22 cellular contexts compared by ENCODE assay signal in the genomic region with DNA sequence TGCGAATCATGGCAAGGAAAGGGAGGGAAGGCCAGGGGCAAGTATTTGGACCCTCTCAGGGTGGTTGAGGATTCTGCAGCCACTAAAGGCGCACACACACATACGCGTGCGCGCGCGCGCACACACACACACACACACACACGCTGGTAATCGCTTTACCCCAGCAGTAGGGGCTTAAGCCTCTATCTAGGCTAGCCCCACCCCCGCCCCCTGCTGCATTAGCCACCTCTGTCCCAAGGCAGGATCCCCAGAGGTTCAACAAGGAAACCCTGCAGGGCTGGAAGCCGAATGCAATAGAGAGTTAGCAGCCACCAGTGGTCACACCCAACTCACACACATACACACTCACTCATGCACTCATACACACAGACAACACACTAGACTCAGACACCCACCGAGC. TPM values are rescaled to one million over a fixed set of nuclear protein-coding genes. Genes with fewer than 3 reads are reported as not detected.
DNase-seq lines count a peak whose midpoint lies in the region; ATAC-seq and TF ChIP-seq lines count a peak whose summit lies in the region.
"Had no signal": no experiment of that assay in that cellular context is flagged by ENCODE, and none has a peak within 500 bp of the region (broad histone marks: within the 10 kb centered on the region; RNA-seq: fewer than 3 reads in every experiment).

No MANE protein-coding gene starts in this region.

- H3K4me2 ChIP-seq in SK-N-SH: peak overlapping the region; percentile 55
- H3K4me2 ChIP-seq in skeletal muscle satellite cell (ENCODE audit: low read length): peak overlapping the region; percentile 71

- no peak for TF ChIP-seq CTCF in SK-N-SH (IDR thresholded peaks at IDR 0.05)
- TF ChIP-seq CTCF in GM13977 (IDR thresholded peaks at IDR 0.05; ENCODE audit: extremely low read depth, insufficient read depth, missing control alignments): no peak

- H3K27me3 ChIP-seq in SK-N-SH (ENCODE audit: insufficient read depth) (no peaks in the 10 kb centered on the region), SJSA1 (replicated peaks) (no peaks in the 10 kb centered on the region), skeletal muscle satellite cell (ENCODE audit: control insufficient read depth, insufficient read depth, low read length) (peaks cover 7% of the 10 kb centered on the region)
- H3K27me3 ChIP-seq: ascending aorta had no signal

- H3K79me2 ChIP-seq in SK-N-SH (ENCODE audit: insufficient read depth): no peaks in the 10 kb centered on the region

- TF ChIP-seq RAD21 in SK-N-SH (IDR thresholded peaks at IDR 0.05; ENCODE audit: low read length): no peak

- in situ Hi-C loops in GM13977 (cut with MboI; ENCODE audit: low pct_unique_long_range_greater_than_20kb, low sequenced_read_pairs, unreplicated experiment): no loop called here

- peak overlapping the region in 1 of 2 experiments; percentile 75; a peak in 2 of 4 replicates for H3K27ac ChIP-seq in SK-N-SH (ENCODE audit: low read depth in 2 of 2, low read length in 1 of 2)
- H3K27ac ChIP-seq in SJSA1: peak overlapping the region; percentile 85
- H3K27ac ChIP-seq: 22Rv1, ascending aorta, C4-2B, esophagus muscularis mucosa, SK-N-MC, tibial nerve had no signal

- H3K9me2 ChIP-seq in SK-N-SH: no peaks in the 10 kb centered on the region

- POLR2A ChIA-PET in SK-N-SH (lab: Yijun Ruan, JAX): no interaction called here

- peaks cover 0 to 16% of the 10 kb centered on the region in 2 experiments; a peak in 1 of 4 replicates for H3K4me1 ChIP-seq in SK-N-SH (ENCODE audit: control insufficient read depth in 1 of 2, insufficient read depth in 2 of 2, low read depth in 1 of 2, low read length in 1 of 2)
- H3K4me1 ChIP-seq in SJSA1 (replicated peaks): peaks cover 36% of the 10 kb centered on the region
- H3K4me1 ChIP-seq in skeletal muscle satellite cell (ENCODE audit: control insufficient read depth, insufficient read depth, low read length): peaks cover 24% of the 10 kb centered on the region
- H3K4me1 ChIP-seq: ascending aorta, esophagus muscularis mucosa, tibial nerve had no signal

- H3K9ac ChIP-seq in SK-N-SH: no peak overlapping the region
- H3K9ac ChIP-seq in skeletal muscle satellite cell (ENCODE audit: low read depth, low read length): peak overlapping the region; percentile 9

- H4K20me1 ChIP-seq in SK-N-SH (ENCODE audit: insufficient read depth): no peaks in the 10 kb centered on the region

- DNase-seq in SK-N-SH (no peak), SJSA1 (ENCODE audit: low read depth in 1 of 2, low spot score in 2 of 2) (peak; percentile 21 to 43), epidermal melanocyte (ENCODE audit: insufficient read length, low spot score) (peak; percentile 1), hypothalamus (lab: John Stamatoyannopoulos, UW) (no peak), NCI-H748 treated with DMSO at 0.1 percent for 48 hours (lab: John Stamatoyannopoulos, UW) (no peak), GM13977 (ENCODE audit: low spot score) (no peak)
- DNase-seq: activated CD4-positive, alpha-beta T cell treated with anti-CD3 and anti-CD28 coated beads for 4 hours; activated CD8-positive, alpha-beta memory T cell treated with anti-CD3 and anti-CD28 coated beads, Interleukin-2, amount 50 U/mL, for 4 hours; activated gamma-delta T cell treated with Interleukin-2 at 50 U/mL for 16 hours; DMS79; head of caudate nucleus; NCI-H1436 treated with DMSO at 0.1 percent for 48 hours; NCI-H446 treated with DMSO at 0.1 percent for 48 hours; stimulated activated naive CD4-positive, alpha-beta T cell treated with Interleukin-2 at 50 U/mL for 16 hours had no signal

- CTCF ChIA-PET in SK-N-SH (lab: Yijun Ruan, JAX): interaction anchor here (0.8 to 9.3 kb wide), 15 partner anchors 11 to 196 kb away, joined by 3 to 203 read pairs (median 5); a partner anchor contains a TSS

- no peak for TF ChIP-seq EP300 in SK-N-SH (IDR thresholded peaks at IDR 0.05; ENCODE audit: borderline replicate concordance in 1 of 2, low read depth in 1 of 2, low read length in 1 of 2)

- no peak overlapping the region for H2AFZ ChIP-seq in SK-N-SH (ENCODE audit: low read depth)

- WGBS in SK-N-SH (ENCODE audit: low lambda C conversion rate): 85% methylated on average over 13 of the region's 14 CpGs

- no peak; the same call in 2 of the 3 replicates for ATAC-seq in SK-N-SH treated with all-trans-retinoic acid at 6 μM for 48 hours

- H3K36me3 ChIP-seq in SK-N-SH (replicated peaks in 1 of 2; ENCODE audit: control insufficient read depth in 1 of 2, insufficient read depth in 2 of 2, low read length in 1 of 2) (no peaks in the 10 kb centered on the region), SJSA1 (no peaks in the 10 kb centered on the region), skeletal muscle satellite cell (ENCODE audit: insufficient read depth, low read length) (no peaks in the 10 kb centered on the region)
- H3K36me3 ChIP-seq: ascending aorta, esophagus muscularis mucosa, tibial nerve had no signal

- peaks cover 11% of the 10 kb centered on the region for H3F3A ChIP-seq in SK-N-SH (replicated peaks; ENCODE audit: insufficient read depth)

- H3K4me3 ChIP-seq in SK-N-SH (ENCODE audit: low read depth in 2 of 2, low read length in 1 of 2) (no peak overlapping the region), SJSA1 (no peak overlapping the region), skeletal muscle satellite cell (ENCODE audit: low read length) (no peak overlapping the region)
- H3K4me3 ChIP-seq: esophagus muscularis mucosa, SK-N-MC, tibial nerve had no signal

- no peaks in the 10 kb centered on the region for H3K9me3 ChIP-seq in SK-N-SH
- H3K9me3 ChIP-seq in SJSA1 (replicated peaks): 0 out of 2 replicates have a peak, but pooled peaks cover 3% of the 10 kb centered on the region
- no peaks in the 10 kb centered on the region for H3K9me3 ChIP-seq in skeletal muscle satellite cell (replicated peaks; ENCODE audit: low read length)
- H3K9me3 ChIP-seq: ascending aorta had no signal

TF ChIP-seq in SK-N-SH, 30 proteins besides CTCF, POLR2A, EP300 and RAD21 (continues in another document):
- TF ChIP-seq MXI1 (IDR thresholded peaks at IDR 0.05; ENCODE audit: low read depth, low read length) (no peak), RCOR1 (IDR thresholded peaks at IDR 0.05; ENCODE audit: low read length) (no peak), SIN3A (IDR thresholded peaks at IDR 0.05; ENCODE audit: borderline replicate concordance, low read depth, low read length) (no peak), FOSL2 (IDR thresholded peaks at IDR 0.05; ENCODE audit: borderline replicate concordance, low read depth) (no peak), YY1 (IDR thresholded peaks at IDR 0.05; ENCODE audit: low read depth) (no peak), TCF12 (IDR thresholded peaks at IDR 0.05) (no peak)
- TF ChIP-seq, protein P1, sequence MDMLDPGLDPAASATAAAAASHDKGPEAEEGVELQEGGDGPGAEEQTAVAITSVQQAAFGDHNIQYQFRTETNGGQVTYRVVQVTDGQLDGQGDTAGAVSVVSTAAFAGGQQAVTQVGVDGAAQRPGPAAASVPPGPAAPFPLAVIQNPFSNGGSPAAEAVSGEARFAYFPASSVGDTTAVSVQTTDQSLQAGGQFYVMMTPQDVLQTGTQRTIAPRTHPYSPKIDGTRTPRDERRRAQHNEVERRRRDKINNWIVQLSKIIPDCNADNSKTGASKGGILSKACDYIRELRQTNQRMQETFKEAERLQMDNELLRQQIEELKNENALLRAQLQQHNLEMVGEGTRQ (IDR thresholded peaks at IDR 0.05; ENCODE audit: borderline replicate concordance, low read depth, low read length): no peak
- TF ChIP-seq, protein P2, sequence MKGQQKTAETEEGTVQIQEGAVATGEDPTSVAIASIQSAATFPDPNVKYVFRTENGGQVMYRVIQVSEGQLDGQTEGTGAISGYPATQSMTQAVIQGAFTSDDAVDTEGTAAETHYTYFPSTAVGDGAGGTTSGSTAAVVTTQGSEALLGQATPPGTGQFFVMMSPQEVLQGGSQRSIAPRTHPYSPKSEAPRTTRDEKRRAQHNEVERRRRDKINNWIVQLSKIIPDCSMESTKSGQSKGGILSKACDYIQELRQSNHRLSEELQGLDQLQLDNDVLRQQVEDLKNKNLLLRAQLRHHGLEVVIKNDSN (IDR thresholded peaks at IDR 0.05; ENCODE audit: borderline replicate concordance, low read depth): no peak

TF ChIP-seq in SK-N-SH treated with all-trans-retinoic acid at 6 μM for 48 hours, 23 proteins besides CTCF, POLR2A, EP300 and RAD21:
- TF ChIP-seq SNAI2 (CRISPR knock-in tag; IDR thresholded peaks at IDR 0.05): no peak
- no peak for TF ChIP-seq ZFP3 (CRISPR knock-in tag; IDR thresholded peaks at IDR 0.05)
- TF ChIP-seq, protein P3, sequence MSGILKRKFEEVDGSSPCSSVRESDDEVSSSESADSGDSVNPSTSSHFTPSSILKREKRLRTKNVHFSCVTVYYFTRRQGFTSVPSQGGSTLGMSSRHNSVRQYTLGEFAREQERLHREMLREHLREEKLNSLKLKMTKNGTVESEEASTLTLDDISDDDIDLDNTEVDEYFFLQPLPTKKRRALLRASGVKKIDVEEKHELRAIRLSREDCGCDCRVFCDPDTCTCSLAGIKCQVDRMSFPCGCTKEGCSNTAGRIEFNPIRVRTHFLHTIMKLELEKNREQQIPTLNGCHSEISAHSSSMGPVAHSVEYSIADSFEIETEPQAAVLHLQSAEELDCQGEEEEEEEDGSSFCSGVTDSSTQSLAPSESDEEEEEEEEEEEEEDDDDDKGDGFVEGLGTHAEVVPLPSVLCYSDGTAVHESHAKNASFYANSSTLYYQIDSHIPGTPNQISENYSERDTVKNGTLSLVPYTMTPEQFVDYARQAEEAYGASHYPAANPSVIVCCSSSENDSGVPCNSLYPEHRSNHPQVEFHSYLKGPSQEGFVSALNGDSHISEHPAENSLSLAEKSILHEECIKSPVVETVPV (CRISPR knock-in tag; IDR thresholded peaks at IDR 0.05): no peak
- no peak for TF ChIP-seq TCF4 (CRISPR knock-in tag; IDR thresholded peaks at IDR 0.05; ENCODE audit: borderline replicate concordance)

RNA-seq across cellular contexts. Expression of a gene that starts 28.6 kb away (rescaled TPM):
- 2.4 and 2.8 TPM in 2 replicates for polyA plus RNA-seq in SK-N-SH (2012; rRNA removed)
- 1.0 and 1.4 TPM in 2 replicates for polyA plus RNA-seq in SK-N-SH (2012; cell fraction: cytosol; rRNA removed)
- polyA plus RNA-seq in SK-N-SH (2012; cell fraction: nucleus; rRNA removed): 10.1 and 10.5 TPM in 2 replicates
- 0.11 TPM in 1 of 2 replicates, not detected in the other for total RNA-seq in SJSA1 (2014; rRNA removed; shearing (Covaris generic))
- total RNA-seq in skeletal muscle satellite cell (2012; rRNA removed): 0.22 and 2.0 TPM in 2 replicates
- total RNA-seq: ascending aorta had no signal

RNA-seq across cellular contexts. Expression of a gene that starts 30.3 kb away (rescaled TPM):
- 0.18 and 0.34 TPM in 2 replicates for polyA plus RNA-seq in SK-N-SH (2012; rRNA removed)
- 0.13 and 0.14 TPM in 2 replicates for polyA plus RNA-seq in SK-N-SH (2012; cell fraction: cytosol; rRNA removed)
- 1.4 and 2.6 TPM in 2 replicates for polyA plus RNA-seq in SK-N-SH (2012; cell fraction: nucleus; rRNA removed)
- not detected in 2 replicates for total RNA-seq in SJSA1 (2014; rRNA removed; shearing (Covaris generic))
- 0.44 TPM in 1 of 2 replicates, not detected in the other for total RNA-seq in skeletal muscle satellite cell (2012; rRNA removed)

Comparison
In these comparisons a context has a peak if more than half of its experiments do, and no peak if none do; other contexts are left out.
1. DNase-seq: peak in SJSA1 (2 of 2) and epidermal melanocyte (single experiment); none in SK-N-SH (single experiment), hypothalamus (0 of 51), NCI-H748 treated with DMSO at 0.1 percent for 48 hours (single experiment) and GM13977 (single experiment).